Comparison of ENCODE assay signal across 19 cellular contexts in genomic region chr4:119564106-119564505, GRCh38.
A peak's percentile ranks its signal among the peaks of the same experiment; 100 is the strongest.
DNase-seq lines count a peak whose midpoint lies in the region; ATAC-seq, FAIRE-seq and TF ChIP-seq lines count a peak whose summit lies in the region.
"Had no signal": no experiment of that assay in that cellular context is flagged by ENCODE, and none has a peak within 500 bp of the region (broad histone marks: within the 10 kb centered on the region; RNA-seq: fewer than 3 reads in every experiment).

No MANE protein-coding gene starts in this region.

- H3K36me3 ChIP-seq in K562 (ENCODE audit: control insufficient read depth, insufficient read depth, low read length), result no peaks in the 10 kb centered on the region

- no peak for TF ChIP-seq POLR2A in K562 (conservative IDR thresholded peaks at IDR 0.05)

- TF ChIP-seq RAD21 in K562 (CRISPR knock-in tag; conservative IDR thresholded peaks at IDR 0.05 in 1 of 2, IDR thresholded peaks at IDR 0.05 in 1 of 2), result no peak

- FAIRE-seq in K562 (lab: Jason Lieb, UNC), result no peak
- FAIRE-seq: A549, HTR-8/SVneo had no signal

- no peak for TF ChIP-seq EP300 in K562 (IDR thresholded peaks at IDR 0.05; ENCODE audit: low read length)

- H4K20me1 ChIP-seq in K562 (replicated peaks; ENCODE audit: control insufficient read depth, insufficient read depth, low read length), result no peaks in the 10 kb centered on the region
- H4K20me1 ChIP-seq: BLaER1 had no signal

- H3K4me3 ChIP-seq in K562, result no peak overlapping the region
- H3K4me3 ChIP-seq: A549, BLaER1 had no signal

- no peak overlapping the region for H2AFZ ChIP-seq in K562 (ENCODE audit: low read depth, low read length)

- DNase-seq in NOMO-1 treated with DMSO at 0.1 percent for 48 hours (lab: John Stamatoyannopoulos, UW; ENCODE audit: unreplicated experiment) (peak; percentile 25), NOMO-1 treated with dmso at 0.1 percent for 144 hours (lab: John Stamatoyannopoulos, UW; ENCODE audit: unreplicated experiment) (no peak), MV-4-11 (lab: John Stamatoyannopoulos, UW) (peak; percentile 34), K562 (ENCODE audit: extremely low read depth in 1 of 4, low spot score in 3 of 4) (no peak)
- DNase-seq in stimulated activated CD4-positive, alpha-beta T cell treated with anti-CD3 and anti-CD28 coated beads, Interleukin-4, amount 100 ng/mL, for 1 hour, result no peak
- DNase-seq: CD4-positive, alpha-beta memory T cell; DMS153; DMS79; GDM1; GOT3; H7; HFFc6 had no signal

- ATAC-seq in K562 (no peak), HG02763 (IDR thresholded peaks at IDR 0.05; ENCODE audit: unreplicated experiment) (no peak), GM19452 (IDR thresholded peaks at IDR 0.05; ENCODE audit: unreplicated experiment) (no peak)
- ATAC-seq: A549, HCT116 had no signal

- in situ Hi-C loops in K562 (cut with MboI), result no loop called here

- H3K4me1 ChIP-seq in K562 (replicated peaks in 1 of 2; ENCODE audit: control insufficient read depth in 2 of 2, insufficient read depth in 2 of 2, low read length in 2 of 2), result no peaks in the 10 kb centered on the region
- H3K4me1 ChIP-seq: A549, BLaER1 had no signal

- no peak overlapping the region for H3K4me2 ChIP-seq in K562 (ENCODE audit: insufficient read depth, low read length)
- H3K4me2 ChIP-seq: A549, BLaER1 had no signal

- BruUV-seq in K562 (replicated peaks; lab: Mats Ljungman, UMichigan), result no TSS peak

- no peaks in the 10 kb centered on the region for H3K9me1 ChIP-seq in K562 (ENCODE audit: control insufficient read depth, insufficient read depth, low read length)

- H3K9ac ChIP-seq in K562 (ENCODE audit: insufficient read depth in 1 of 2, low read depth in 2 of 2, low read length in 2 of 2), result no peak overlapping the region
- H3K9ac ChIP-seq: BLaER1 had no signal

- intact Hi-C loops in K562 (cut with micrococcal nuclease), result no loop called here

- POLR2A ChIA-PET in K562 (lab: Yijun Ruan, JAX), result no interaction called here

- no peak overlapping the region for H3K27ac ChIP-seq in K562 (ENCODE audit: extremely low read depth, low read depth, low read length)
- H3K27ac ChIP-seq: 22Rv1, A549, BLaER1 had no signal

- peaks cover 3% of the 10 kb centered on the region; the same call in 1 of the 2 replicates for H3K9me3 ChIP-seq in K562 (replicated peaks; ENCODE audit: control insufficient read depth, insufficient read depth, low read depth, low read length)

- H3K79me2 ChIP-seq in K562 (ENCODE audit: control insufficient read depth, insufficient read depth, low read length), result no peaks in the 10 kb centered on the region

- H3K27me3 ChIP-seq in K562 (ENCODE audit: control insufficient read depth in 2 of 2, insufficient read depth in 2 of 2, low read length in 2 of 2), result no peaks in the 10 kb centered on the region
- H3K27me3 ChIP-seq: BLaER1 had no signal

- TF ChIP-seq CTCF in K562 (IDR thresholded peaks at IDR 0.05 in 2 of 3, conservative IDR thresholded peaks at IDR 0.05 in 1 of 3; ENCODE audit: insufficient read depth in 2 of 3, low read depth in 1 of 3, low read length in 3 of 3), result no peak

- CTCF ChIA-PET in K562 (lab: Yijun Ruan, JAX; ENCODE audit: low intra/inter-chr PET ratio), result no interaction called here

TF ChIP-seq in K562, 482 proteins besides CTCF, POLR2A, EP300 and RAD21:
- TF ChIP-seq HDAC2 (IDR thresholded peaks at IDR 0.05), result no peak
- TF ChIP-seq ZFP1 (CRISPR knock-in tag; IDR thresholded peaks at IDR 0.05), result peak; percentile 77
TF ChIP-seq in K562: peak in this region for 1.

Comparison
In these comparisons a context has a peak if more than half of its experiments do, and no peak if none do; other contexts are left out.
1. DNase-seq: peak in NOMO-1 treated with DMSO at 0.1 percent for 48 hours (single experiment) and MV-4-11 (single experiment); none in NOMO-1 treated with dmso at 0.1 percent for 144 hours (single experiment), K562 (0 of 4) and stimulated activated CD4-positive, alpha-beta T cell treated with anti-CD3 and anti-CD28 coated beads, Interleukin-4, amount 100 ng/mL, for 1 hour (single experiment).